In genomic region chr5:69166686-69167487, GRCh38 we compare ENCODE assay signal across 1 cellular context.
TF ChIP-seq lines count a peak whose summit lies in the region.

Gene CCNB1, plus strand, starts transcription at chr5:69167150. Its CDS starts 113 bp downstream, at chr5:69167263.

TF ChIP-seq in HCT116, 20 proteins besides CTCF, POLR2A, EP300 and RAD21 (continued from another document):
- TF ChIP-seq ZBTB33 (IDR thresholded peaks at IDR 0.05; ENCODE audit: extremely low read depth, insufficient replicate concordance, low read length) (peak; percentile 9), EZH2 (IDR thresholded peaks at IDR 0.05) (no peak), SRF (IDR thresholded peaks at IDR 0.05; ENCODE audit: low read depth) (0 out of 2 replicates have a peak, but pooled peaks have one; percentile 37), SP1 (IDR thresholded peaks at IDR 0.05; ENCODE audit: low read depth) (peak; percentile 97), CBX3 (IDR thresholded peaks at IDR 0.05; ENCODE audit: low read depth) (no peak; the same call in 1 of the 2 replicates), CEBPB (IDR thresholded peaks at IDR 0.05; ENCODE audit: low read depth) (no peak), POLR2AphosphoS5 (IDR thresholded peaks at IDR 0.05; ENCODE audit: low read depth, low read length) (peak; percentile 81), FOSL1 (IDR thresholded peaks at IDR 0.05; ENCODE audit: low read depth) (no peak), EZH2phosphoT487 (IDR thresholded peaks at IDR 0.05; ENCODE audit: borderline replicate concordance) (no peak), JUND (IDR thresholded peaks at IDR 0.05) (no peak), TCF7L2 (IDR thresholded peaks at IDR 0.05; ENCODE audit: borderline replicate concordance, extremely low read depth, insufficient read depth, insufficient read length) (no peak), ELF1 (IDR thresholded peaks at IDR 0.05; ENCODE audit: borderline replicate concordance, low read depth) (peak; percentile 50; the same call in 1 of the 2 replicates), ZNF274 (IDR thresholded peaks at IDR 0.05; ENCODE audit: low read depth, low read length) (no peak), REST (IDR thresholded peaks at IDR 0.05; ENCODE audit: low read depth) (no peak)
